Comparison of ENCODE assay signal across 18 cellular contexts in the genomic region with DNA sequence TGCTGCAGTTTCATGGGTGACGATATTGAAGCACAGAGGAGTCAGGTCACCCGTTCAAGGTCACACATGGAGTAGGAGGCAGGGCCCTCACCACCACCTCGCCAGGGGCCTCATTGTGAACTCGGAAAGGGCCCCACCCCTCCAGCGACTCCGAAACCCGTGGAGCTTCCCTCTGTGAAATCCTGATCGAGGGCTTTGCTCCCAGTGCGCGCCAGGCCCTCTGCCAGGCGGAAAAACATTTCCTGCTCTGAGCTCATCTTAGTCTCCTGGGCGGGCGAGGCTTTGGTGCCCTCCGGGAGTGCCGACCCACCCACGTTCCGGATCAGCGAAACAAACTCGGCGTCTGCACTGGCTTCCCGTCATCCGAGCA.
DNase-seq lines count a peak whose midpoint lies in the region; ATAC-seq and TF ChIP-seq lines count a peak whose summit lies in the region.
"Had no signal": no experiment of that assay in that cellular context is flagged by ENCODE, and none has a peak within 500 bp of the region (broad histone marks: within the 10 kb centered on the region; RNA-seq: fewer than 3 reads in every experiment).

No MANE protein-coding gene starts in this region.

- no peak for TF ChIP-seq EP300 in sigmoid colon (IDR thresholded peaks at IDR 0.05)

- intact Hi-C loops in CD14-positive monocyte (cut with micrococcal nuclease) (no loop called here), left lung (cut with DNase I) (no loop called here), sigmoid colon (cut with DNase I) (no loop called here)

- TF ChIP-seq CTCF in CD14-positive monocyte (IDR thresholded peaks at IDR 0.05) = no peak
- TF ChIP-seq CTCF in RWPE1 (conservative IDR thresholded peaks at IDR 0.05; ENCODE audit: low read depth) = no peak
- no peak for TF ChIP-seq CTCF in left lung (IDR thresholded peaks at IDR 0.05)
- no peak for TF ChIP-seq CTCF in sigmoid colon (IDR thresholded peaks at IDR 0.05)

- H3K27ac ChIP-seq in RWPE1 = no peak overlapping the region
- no peak overlapping the region for H3K27ac ChIP-seq in left lung
- peak overlapping the region in 1 of 4 donors; percentile 14 for H3K27ac ChIP-seq in sigmoid colon
- H3K27ac ChIP-seq: ascending aorta, tibial artery had no signal

- 77 to 80% methylated on average over 22 of the region's 22 CpGs for WGBS in sigmoid colon, 2 donors

- H3K9me3 Mint-ChIP-seq in CD14-positive monocyte = peaks cover 2 to 17% (median 5%) of the 10 kb centered on the region in 7 donors
- H3K9me3 Mint-ChIP-seq in activated naive CD4-positive, alpha-beta T cell treated with anti-CD3 and anti-CD28 coated beads, Interleukin-2, amount 50 U/mL, for 72 hours = peaks cover 2 to 4% of the 10 kb centered on the region in 2 donors

- no peak for TF ChIP-seq POLR2A in sigmoid colon (IDR thresholded peaks at IDR 0.05)

- H3K4me1 ChIP-seq in left lung = no peaks in the 10 kb centered on the region
- H3K4me1 ChIP-seq in sigmoid colon = no peaks in the 10 kb centered on the region
- H3K4me1 ChIP-seq: ascending aorta, tibial artery had no signal

- peak; percentile 79 for ATAC-seq in left lung
- no peak for ATAC-seq in activated naive CD4-positive, alpha-beta T cell treated with anti-CD3 and anti-CD28 coated beads, Interleukin-2, amount 50 U/mL, for 72 hours
- ATAC-seq in GM19463 (IDR thresholded peaks at IDR 0.05; ENCODE audit: unreplicated experiment) = no peak

- CTCF ChIA-PET in RWPE1 (lab: Yijun Ruan, JAX) = interaction anchor here (0.6 to 1.9 kb wide), 4 partner anchors 10 to 223 kb away, joined by 3 to 8 read pairs (median 4); no protein-coding TSS in a partner anchor

- no peaks in the 10 kb centered on the region for H3K36me3 ChIP-seq in left lung
- no peaks in the 10 kb centered on the region for H3K36me3 ChIP-seq in sigmoid colon
- H3K36me3 ChIP-seq: ascending aorta, tibial artery had no signal

- H3K4me1 Mint-ChIP-seq in CD14-positive monocyte = no peaks in the 10 kb centered on the region

- H3K9me3 ChIP-seq in left lung (no peaks in the 10 kb centered on the region), sigmoid colon (no peaks in the 10 kb centered on the region)
- H3K9me3 ChIP-seq: ascending aorta had no signal

- peaks cover 10 to 18% (median 15%) of the 10 kb centered on the region in 3 donors for H3K27me3 Mint-ChIP-seq in CD14-positive monocyte (ENCODE audit: low read depth in 3 of 3)

- DNase-seq in CD14-positive monocyte (ENCODE audit: low spot score) (peak; percentile 27), RWPE1 (ENCODE audit: low spot score) (peak; percentile 46), left lung (peak in 1 of 2 donors; percentile 53), sigmoid colon (peak; percentile 62), hippocampal formation (lab: John Stamatoyannopoulos, UW) (no peak), DMS53 (lab: John Stamatoyannopoulos, UW) (no peak)
- DNase-seq in activated naive CD4-positive, alpha-beta T cell treated with anti-CD3 and anti-CD28 coated beads, Interleukin-2, amount 50 U/mL, for 72 hours (ENCODE audit: low spot score in 2 of 2) = no peak
- DNase-seq: activated CD4-positive, alpha-beta T cell treated with anti-CD3 and anti-CD28 coated beads for 48 hours; activated gamma-delta T cell treated with Interleukin-2 at 50 U/mL for 16 hours; AML-193; effector memory CD4-positive, alpha-beta T cell; midbrain; NCI-H187 treated with DMSO at 0.1 percent for 48 hours; nephron progenitor cell; stimulated activated CD4-positive, alpha-beta T cell treated with anti-CD3 and anti-CD28 coated beads, Interleukin-12 subunit alpha, Interleukin-12 subunit beta, amount 100 ng/mL, for 4 hours had no signal

- POLR2A ChIA-PET in RWPE1 (lab: Yijun Ruan, JAX; ENCODE audit: low non-redundant PET) = no interaction called here

- H3K4me3 ChIP-seq in left lung (no peak overlapping the region), sigmoid colon (no peak overlapping the region)
- H3K4me3 ChIP-seq: ascending aorta, tibial artery had no signal

- H3K27ac Mint-ChIP-seq in CD14-positive monocyte = no peak overlapping the region
- no peak overlapping the region for H3K27ac Mint-ChIP-seq in activated naive CD4-positive, alpha-beta T cell treated with anti-CD3 and anti-CD28 coated beads, Interleukin-2, amount 50 U/mL, for 72 hours
- H3K27ac Mint-ChIP-seq: nephron progenitor cell had no signal

- H3K27me3 ChIP-seq in left lung (no peaks in the 10 kb centered on the region), sigmoid colon (peaks cover 0 to 23% (median 13%) of the 10 kb centered on the region in 3 donors)
- H3K27me3 ChIP-seq: ascending aorta had no signal

- no peaks in the 10 kb centered on the region for H3K36me3 Mint-ChIP-seq in CD14-positive monocyte
- H3K36me3 Mint-ChIP-seq in activated naive CD4-positive, alpha-beta T cell treated with anti-CD3 and anti-CD28 coated beads, Interleukin-2, amount 50 U/mL, for 72 hours = no peaks in the 10 kb centered on the region

- no peak overlapping the region for H3K4me3 Mint-ChIP-seq in CD14-positive monocyte
- H3K4me3 Mint-ChIP-seq: nephron progenitor cell had no signal

Comparison
In these comparisons a context has a peak if more than half of its experiments do, and no peak if none do; other contexts are left out.
1. DNase-seq: peak in CD14-positive monocyte (single experiment), RWPE1 (single experiment) and sigmoid colon (single experiment); none in hippocampal formation (0 of 2), DMS53 (single experiment) and activated naive CD4-positive, alpha-beta T cell treated with anti-CD3 and anti-CD28 coated beads, Interleukin-2, amount 50 U/mL, for 72 hours (0 of 2).